Comparison of ENCODE assay signal across 8 cellular contexts in genomic region chr18:44887227-44887631, GRCh38.
DNase-seq lines count a peak whose midpoint lies in the region; ATAC-seq lines count a peak whose summit lies in the region.

No MANE protein-coding gene starts in this region.

- peak overlapping the region in 2 of 8 donors; percentile 9 to 29 for H3K4me3 Mint-ChIP-seq in naive B cell

- DNase-seq in EH (ENCODE audit: low read depth) (peak; percentile 61), naive B cell (no peak), substantia nigra (lab: John Stamatoyannopoulos, UW) (no peak), GOT3 (lab: John Stamatoyannopoulos, UW) (no peak), NOMO-1 (lab: John Stamatoyannopoulos, UW; ENCODE audit: unreplicated experiment in 2 of 2) (no peak)
- peak; percentile 36 for DNase-seq in activated naive CD4-positive, alpha-beta T cell treated with anti-CD3 and anti-CD28 coated beads, Interleukin-2, amount 50 U/mL, for 16 hours

- peaks cover 41 to 53% (median 47%) of the 10 kb centered on the region in 3 donors for H3K4me1 Mint-ChIP-seq in naive B cell

- ATAC-seq in GM19467 (IDR thresholded peaks at IDR 0.05; ENCODE audit: unreplicated experiment) (peak; percentile 82), HG03558 (IDR thresholded peaks at IDR 0.05; ENCODE audit: extremely low read depth, unreplicated experiment) (peak; percentile 94), naive B cell (ENCODE audit: low read depth in 2 of 2) (peak; percentile 88 to 90)

- H3K27ac Mint-ChIP-seq in naive B cell = peak overlapping the region; percentile 30 to 92 (median 84)

- H3K27me3 Mint-ChIP-seq in naive B cell = no peaks in the 10 kb centered on the region

- peaks cover 6 to 17% of the 10 kb centered on the region in 2 donors for H3K36me3 Mint-ChIP-seq in naive B cell

- no peak overlapping the region for H3K27ac ChIP-seq in substantia nigra (ENCODE audit: low read depth, low read length, poor library complexity, severe bottlenecking)

- peaks cover 6 to 9% (median 7%) of the 10 kb centered on the region in 7 donors for H3K9me3 Mint-ChIP-seq in naive B cell

Comparison
In these comparisons a context has a peak if more than half of its experiments do, and no peak if none do; other contexts are left out.
1. DNase-seq: peak in EH (single experiment) and activated naive CD4-positive, alpha-beta T cell treated with anti-CD3 and anti-CD28 coated beads, Interleukin-2, amount 50 U/mL, for 16 hours (single experiment); none in naive B cell (single experiment), substantia nigra (0 of 49), GOT3 (single experiment) and NOMO-1 (0 of 2).
2. Peak in every context shown above with its lines, with median percentiles within 50 percentile points of each other: ATAC-seq.